1 cellular context compared by ENCODE assay signal in the genomic region with DNA sequence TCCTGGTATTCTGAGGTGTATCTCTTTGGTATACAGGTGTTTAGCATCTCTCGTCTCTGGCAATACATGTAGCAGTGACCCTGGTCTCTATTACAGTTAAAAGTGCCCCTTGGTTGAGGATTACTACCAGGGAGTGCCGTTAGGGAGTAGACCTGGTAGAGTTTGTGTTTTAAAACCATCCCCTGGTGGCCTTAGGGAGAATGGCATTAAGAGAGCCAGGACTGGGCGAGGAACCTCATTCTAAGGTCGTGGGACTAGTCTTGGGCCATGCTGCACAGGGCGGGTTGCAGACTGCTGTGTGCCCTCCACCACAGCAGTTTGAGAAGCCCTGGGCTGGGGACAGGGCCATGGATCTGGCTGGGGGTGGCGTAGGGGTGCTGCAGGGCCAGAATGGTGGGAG.
TF ChIP-seq lines count a peak whose summit lies in the region.

No MANE protein-coding gene starts in this region.

TF ChIP-seq in endothelial cell of umbilical vein, 7 proteins besides CTCF, POLR2A, EP300 and RAD21:
- TF ChIP-seq, protein P1, sequence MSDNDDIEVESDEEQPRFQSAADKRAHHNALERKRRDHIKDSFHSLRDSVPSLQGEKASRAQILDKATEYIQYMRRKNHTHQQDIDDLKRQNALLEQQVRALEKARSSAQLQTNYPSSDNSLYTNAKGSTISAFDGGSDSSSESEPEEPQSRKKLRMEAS (IDR thresholded peaks at IDR 0.05; ENCODE audit: insufficient read depth, insufficient read length) = no peak
- TF ChIP-seq POLR2AphosphoS5 (IDR thresholded peaks at IDR 0.05; ENCODE audit: insufficient read depth, low read depth, low read length) (no peak), JUN (IDR thresholded peaks at IDR 0.05; ENCODE audit: borderline replicate concordance, insufficient read depth, insufficient read length, low read depth) (no peak), MYC (IDR thresholded peaks at IDR 0.05; ENCODE audit: low read depth, low read length) (no peak), EZH2 (IDR thresholded peaks at IDR 0.05; ENCODE audit: borderline replicate concordance, low read depth, low read length, severe bottlenecking) (no peak), GATA2 (IDR thresholded peaks at IDR 0.05; ENCODE audit: insufficient read depth, insufficient read length, low read depth, low read length) (no peak)
